ENCODE assay signal across 9 cellular contexts in the genomic region with DNA sequence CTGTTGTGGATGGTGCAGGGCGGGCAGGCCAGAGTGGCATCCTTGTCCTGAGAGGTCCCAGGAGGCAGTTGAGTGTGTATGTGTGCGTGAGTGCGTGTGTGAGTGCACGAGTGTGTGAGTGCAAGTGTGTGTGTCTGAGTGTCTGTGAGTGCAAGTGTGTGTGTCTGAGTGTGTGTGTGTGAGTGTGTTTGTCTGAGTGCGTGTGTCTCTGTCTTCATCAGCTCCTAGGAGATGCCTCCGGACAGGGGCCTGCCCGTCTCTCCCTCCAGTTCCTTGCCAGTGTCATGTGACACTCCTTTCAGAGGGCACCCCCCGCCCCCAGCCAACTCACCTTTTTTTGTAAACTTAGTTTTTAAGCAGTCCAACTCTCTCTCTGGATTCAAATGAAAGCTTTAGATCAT. TPM values are rescaled to one million over a fixed set of nuclear protein-coding genes. Genes with fewer than 3 reads are reported as not detected.
A peak's percentile ranks its signal among the peaks of the same experiment; 100 is the strongest.
DNase-seq lines count a peak whose midpoint lies in the region; ATAC-seq and TF ChIP-seq lines count a peak whose summit lies in the region.
"Had no signal": no experiment of that assay in that cellular context is flagged by ENCODE, and none has a peak within 500 bp of the region (broad histone marks: within the 10 kb centered on the region; RNA-seq: fewer than 3 reads in every experiment).

No MANE protein-coding gene starts in this region.

- no peak for TF ChIP-seq POLR2A in thyroid gland (IDR thresholded peaks at IDR 0.05)

- peak overlapping the region; percentile 74 to 92 for H3K27ac ChIP-seq in lung (ENCODE audit: low read depth in 1 of 2, low read length in 1 of 2)
- peak overlapping the region; percentile 75 to 83 (median 75) for H3K27ac ChIP-seq in thyroid gland

- no peak for ATAC-seq in lung (ENCODE audit: insufficient read depth, low FRiP score)
- no peak for ATAC-seq in HG02938 (IDR thresholded peaks at IDR 0.05; ENCODE audit: unreplicated experiment)

- no peaks in the 10 kb centered on the region for H3K27me3 Mint-ChIP-seq in activated T-helper 1 cell treated with anti-CD3 and anti-CD28 coated beads, Interleukin-12 subunit alpha, Interleukin-12 subunit beta, Interleukin-2, Interleukin-4 antibody, amounts not matched to agents 30 ng/mL and 10 ng/mL and 1 ng/mL, durations not matched to agents 14 hours and 24 hours and 36 hours (ENCODE audit: insufficient read depth)

- H3K4me1 ChIP-seq in lung (ENCODE audit: control insufficient read depth in 2 of 2, insufficient read depth in 2 of 2, low read length in 2 of 2), result peaks cover 49 to 57% of the 10 kb centered on the region in 2 donors
- H3K4me1 ChIP-seq in thyroid gland, result peaks cover 65 to 92% of the 10 kb centered on the region in 2 donors

- H3K4me3 ChIP-seq in lung (no peak overlapping the region), thyroid gland (replicated peaks in 1 of 3) (no peak overlapping the region)

- H3K27ac Mint-ChIP-seq in activated T-helper 1 cell treated with anti-CD3 and anti-CD28 coated beads, Interleukin-12 subunit alpha, Interleukin-12 subunit beta, Interleukin-2, Interleukin-4 antibody, amounts not matched to agents 30 ng/mL and 10 ng/mL and 1 ng/mL, durations not matched to agents 14 hours and 24 hours and 36 hours, result peak overlapping the region; percentile 97

- TF ChIP-seq CTCF in lung (IDR thresholded peaks at IDR 0.05; ENCODE audit: control extremely low read depth, extremely low read depth), result no peak
- no peak for TF ChIP-seq CTCF in thyroid gland (IDR thresholded peaks at IDR 0.05)

- peaks cover 19% of the 10 kb centered on the region for H3K36me3 Mint-ChIP-seq in activated T-helper 1 cell treated with anti-CD3 and anti-CD28 coated beads, Interleukin-12 subunit alpha, Interleukin-12 subunit beta, Interleukin-2, Interleukin-4 antibody, amounts not matched to agents 30 ng/mL and 10 ng/mL and 1 ng/mL, durations not matched to agents 14 hours and 24 hours and 36 hours (ENCODE audit: low read depth)

- H3K27me3 ChIP-seq in lung (ENCODE audit: control insufficient read depth, insufficient read depth) (no peaks in the 10 kb centered on the region), thyroid gland (no peaks in the 10 kb centered on the region)

- no peaks in the 10 kb centered on the region for H3K9me3 Mint-ChIP-seq in activated T-helper 1 cell treated with anti-CD3 and anti-CD28 coated beads, Interleukin-12 subunit alpha, Interleukin-12 subunit beta, Interleukin-2, Interleukin-4 antibody, amounts not matched to agents 30 ng/mL and 10 ng/mL and 1 ng/mL, durations not matched to agents 14 hours and 24 hours and 36 hours

- peak; percentile 29 for DNase-seq in activated naive CD4-positive, alpha-beta T cell treated with Interleukin-2 at 50 U/mL for 16 hours
- no peak for DNase-seq in activated naive CD4-positive, alpha-beta T cell (lab: John Stamatoyannopoulos, UW)
- no peak for DNase-seq in activated T-helper 1 cell treated with anti-CD3 and anti-CD28 coated beads, Interleukin-12 subunit alpha, Interleukin-12 subunit beta, Interleukin-2, Interleukin-4 antibody, amounts not matched to agents 30 ng/mL and 10 ng/mL and 1 ng/mL, durations not matched to agents 14 hours and 24 hours and 36 hours (ENCODE audit: low spot score)
- DNase-seq in lung (ENCODE audit: low spot score) (no peak), thyroid gland (peak in 1 of 2 donors; percentile 15), NCI-H526 (lab: John Stamatoyannopoulos, UW) (no peak), NCI-H1048 (lab: John Stamatoyannopoulos, UW) (no peak)
- DNase-seq: NCI-H1930 had no signal

- intact Hi-C loops in activated T-helper 1 cell treated with anti-CD3 and anti-CD28 coated beads, Interleukin-12 subunit alpha, Interleukin-12 subunit beta, Interleukin-2, Interleukin-4 antibody, amounts not matched to agents 30 ng/mL and 10 ng/mL and 1 ng/mL, durations not matched to agents 14 hours and 24 hours and 36 hours (cut with micrococcal nuclease), result no loop called here
- intact Hi-C loops in thyroid gland (cut with DNase I), result no loop called here

- peaks cover 85% of the 10 kb centered on the region for H3K4me1 Mint-ChIP-seq in activated T-helper 1 cell treated with anti-CD3 and anti-CD28 coated beads, Interleukin-12 subunit alpha, Interleukin-12 subunit beta, Interleukin-2, Interleukin-4 antibody, amounts not matched to agents 30 ng/mL and 10 ng/mL and 1 ng/mL, durations not matched to agents 14 hours and 24 hours and 36 hours (ENCODE audit: low read depth)

- no peaks in the 10 kb centered on the region for H3K36me3 ChIP-seq in lung (ENCODE audit: control insufficient read depth in 2 of 2, insufficient read depth in 2 of 2, low read length in 2 of 2)
- no peaks in the 10 kb centered on the region for H3K36me3 ChIP-seq in thyroid gland

- H3K4me3 Mint-ChIP-seq in activated T-helper 1 cell treated with anti-CD3 and anti-CD28 coated beads, Interleukin-12 subunit alpha, Interleukin-12 subunit beta, Interleukin-2, Interleukin-4 antibody, amounts not matched to agents 30 ng/mL and 10 ng/mL and 1 ng/mL, durations not matched to agents 14 hours and 24 hours and 36 hours, result peak overlapping the region; percentile 80

- WGBS in lung, 2 donors, result 60 to 66% methylated on average over 8 of the region's 8 CpGs
- WGBS in thyroid gland, 2 donors, result 80 to 81% methylated on average over 8 of the region's 8 CpGs

- H3K9me3 ChIP-seq in lung (ENCODE audit: control insufficient read depth in 2 of 2, insufficient read depth in 1 of 2, low read length in 1 of 2), result no peaks in the 10 kb centered on the region
- H3K9me3 ChIP-seq in thyroid gland, result no peaks in the 10 kb centered on the region

RNA-seq across cellular contexts. Expression of a gene that starts 12.3 kb away (rescaled TPM):
- total RNA-seq in activated T-helper 1 cell treated with anti-CD3 and anti-CD28 coated beads, Interleukin-12 subunit alpha, Interleukin-12 subunit beta, Interleukin-2, Interleukin-4 antibody, amounts not matched to agents 30 ng/mL and 10 ng/mL and 1 ng/mL, durations not matched to agents 14 hours and 24 hours and 36 hours, result 118 and 126 TPM in 2 replicates
- 100 to 1,000 TPM; 118 to 125 TPM for total RNA-seq in lung
- polyA plus RNA-seq in lung, result 10 to 100 TPM; 30.0 to 67.3 TPM
- 100 to 1,000 TPM in 2 of 4 donors, 10 to 100 TPM in 2; 82.1 to 104 (median 94.2) TPM for total RNA-seq in thyroid gland
